ENCODE assay signal across 29 cellular contexts in the genomic region with DNA sequence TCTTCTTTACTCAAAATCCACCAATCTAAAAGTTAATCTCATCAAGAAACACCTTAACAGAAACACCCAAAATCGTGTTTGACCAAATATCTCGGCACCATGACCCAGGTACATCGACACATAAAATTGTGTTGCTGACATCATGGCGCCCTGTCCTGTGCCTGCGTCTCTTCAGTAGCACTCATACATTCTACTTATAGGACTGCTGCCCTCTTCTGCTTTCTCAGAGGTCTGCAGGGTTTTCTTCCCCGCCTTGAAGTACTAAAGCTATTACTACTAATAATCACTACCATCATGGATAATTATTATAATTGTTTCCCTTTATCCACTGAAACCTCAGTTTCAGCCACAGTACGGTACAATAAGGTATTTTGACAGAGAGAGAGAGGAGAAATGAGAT.
DNase-seq lines count a peak whose midpoint lies in the region; ATAC-seq, FAIRE-seq and TF ChIP-seq lines count a peak whose summit lies in the region.
"Had no signal": no experiment of that assay in that cellular context is flagged by ENCODE, and none has a peak within 500 bp of the region (broad histone marks: within the 10 kb centered on the region; RNA-seq: fewer than 3 reads in every experiment).

No MANE protein-coding gene starts in this region.

- DNase-seq in GM12865 (ENCODE audit: low read depth) (peak; percentile 14), HFFc6 (no peak), SK-MEL-5 (ENCODE audit: low read depth, low spot score) (peak; percentile 40), kidney epithelial cell (ENCODE audit: low read depth) (no peak), kidney (no peak)
- DNase-seq in activated CD4-positive, alpha-beta memory T cell treated with anti-CD3 and anti-CD28 coated beads, Interleukin-2, amount 10 ng/mL, durations not matched to agents 7 days and 5 days, result no peak
- DNase-seq: activated CD4-positive, CD25-positive, alpha-beta regulatory T cell treated with anti-CD3 and anti-CD28 coated beads, Interleukin-2, amount 50 U/mL, for 72 hours; activated CD8-positive, alpha-beta T cell treated with anti-CD3 and anti-CD28 coated beads, Interleukin-2, amount 10 ng/mL, durations not matched to agents 7 days and 5 days; activated gamma-delta T cell treated with Interleukin-2 at 50 U/mL for 16 hours; body of pancreas; DMS79; effector memory CD4-positive, alpha-beta T cell; esophagus squamous epithelium; gastrocnemius medialis; hypothalamus; KBM-7; lower lobe of right lung; MV-4-11; NCI-H1694; NCI-H2171 treated with DMSO at 0.1 percent for 48 hours; stimulated activated naive B cell treated with anti-CD40 and anti-IgM and Interleukin-4, amounts not matched to agents 10 μg/mL and 1 μg/mL and 100 μg/mL, for 72 hours had no signal

- no peaks in the 10 kb centered on the region for H3K4me1 ChIP-seq in kidney (ENCODE audit: control insufficient read depth in 1 of 2, insufficient read depth in 1 of 2, low read depth in 1 of 2, low read length in 2 of 2)
- H3K4me1 ChIP-seq: body of pancreas, esophagus squamous epithelium, gastrocnemius medialis, lower lobe of right lung, vagina had no signal

- in situ Hi-C loops in SK-MEL-5 (cut with HindIII; ENCODE audit: low pct_unique_long_range_greater_than_20kb, low sequenced_read_pairs), result no loop called here

- no peaks in the 10 kb centered on the region; the same call in 1 of the 2 replicates for H3K27me3 Mint-ChIP-seq in HFFc6 (ENCODE audit: insufficient read depth)
- H3K27me3 Mint-ChIP-seq in activated CD4-positive, alpha-beta memory T cell treated with anti-CD3 and anti-CD28 coated beads, Interleukin-2, amount 10 ng/mL, durations not matched to agents 7 days and 5 days, result no peaks in the 10 kb centered on the region
- H3K27me3 Mint-ChIP-seq: stimulated activated naive B cell treated with anti-CD40 and anti-IgM and Interleukin-4, amounts not matched to agents 10 μg/mL and 1 μg/mL and 100 μg/mL, for 72 hours had no signal

- H3K27me3 ChIP-seq in kidney epithelial cell (ENCODE audit: control insufficient read depth, insufficient read depth, low read length), result no peaks in the 10 kb centered on the region
- H3K27me3 ChIP-seq: body of pancreas, esophagus squamous epithelium, gastrocnemius medialis, SJSA1, vagina had no signal

- intact Hi-C loops in kidney (cut with DNase I), result no loop called here

- H3K4me3 Mint-ChIP-seq in HFFc6, result no peak overlapping the region
- H3K4me3 Mint-ChIP-seq in activated CD4-positive, alpha-beta memory T cell treated with anti-CD3 and anti-CD28 coated beads, Interleukin-2, amount 10 ng/mL, durations not matched to agents 7 days and 5 days, result no peak overlapping the region
- H3K4me3 Mint-ChIP-seq: activated CD8-positive, alpha-beta T cell treated with anti-CD3 and anti-CD28 coated beads, Interleukin-2, amount 10 ng/mL, durations not matched to agents 7 days and 5 days; stimulated activated naive B cell treated with anti-CD40 and anti-IgM and Interleukin-4, amounts not matched to agents 10 μg/mL and 1 μg/mL and 100 μg/mL, for 72 hours; T-helper 2 cell treated with Interferon-gamma antibody and Interleukin-4, amounts not matched to agents 5 μg/mL and 100 μg/mL, for 36 hours had no signal

- no peak overlapping the region for H3K27ac Mint-ChIP-seq in HFFc6
- H3K27ac Mint-ChIP-seq in activated CD4-positive, alpha-beta memory T cell treated with anti-CD3 and anti-CD28 coated beads, Interleukin-2, amount 10 ng/mL, durations not matched to agents 7 days and 5 days, result no peak overlapping the region
- H3K27ac Mint-ChIP-seq: activated CD8-positive, alpha-beta T cell treated with anti-CD3 and anti-CD28 coated beads, Interleukin-2, amount 10 ng/mL, durations not matched to agents 7 days and 5 days; stimulated activated naive B cell treated with anti-CD40 and anti-IgM and Interleukin-4, amounts not matched to agents 10 μg/mL and 1 μg/mL and 100 μg/mL, for 72 hours; T-helper 2 cell treated with Interferon-gamma antibody and Interleukin-4, amounts not matched to agents 5 μg/mL and 100 μg/mL, for 36 hours had no signal

- ATAC-seq in HG03097 (IDR thresholded peaks at IDR 0.05; ENCODE audit: low FRiP score, unreplicated experiment), result no peak
- ATAC-seq: activated CD8-positive, alpha-beta T cell treated with anti-CD3 and anti-CD28 coated beads, Interleukin-2, amount 10 ng/mL, durations not matched to agents 7 days and 5 days; body of pancreas; gastrocnemius medialis; lower lobe of right lung; Panc1; stimulated activated naive B cell treated with anti-CD40 and anti-IgM and Interleukin-4, amounts not matched to agents 10 μg/mL and 1 μg/mL and 100 μg/mL, for 72 hours had no signal

- H3K36me3 ChIP-seq in kidney epithelial cell (ENCODE audit: control insufficient read depth, insufficient read depth, low read length) (no peaks in the 10 kb centered on the region), kidney (ENCODE audit: control insufficient read depth in 1 of 2, insufficient read depth in 2 of 2, low read length in 2 of 2) (no peaks in the 10 kb centered on the region)
- H3K36me3 ChIP-seq: esophagus squamous epithelium, gastrocnemius medialis, lower lobe of right lung, SJSA1, vagina had no signal

- POLR2A ChIA-PET in activated CD4-positive, alpha-beta memory T cell treated with anti-CD3 and anti-CD28 coated beads, Interleukin-2, amount 10 ng/mL, durations not matched to agents 7 days and 5 days (lab: Charles Lee), result no interaction called here

- no peak for FAIRE-seq in kidney (lab: Jason Lieb, UNC)
- FAIRE-seq: colon, islet of Langerhans had no signal

- no peaks in the 10 kb centered on the region for H3K9me3 Mint-ChIP-seq in HFFc6
- H3K9me3 Mint-ChIP-seq in activated CD4-positive, alpha-beta memory T cell treated with anti-CD3 and anti-CD28 coated beads, Interleukin-2, amount 10 ng/mL, durations not matched to agents 7 days and 5 days, result no peaks in the 10 kb centered on the region
- H3K9me3 Mint-ChIP-seq: stimulated activated naive B cell treated with anti-CD40 and anti-IgM and Interleukin-4, amounts not matched to agents 10 μg/mL and 1 μg/mL and 100 μg/mL, for 72 hours; T-helper 2 cell treated with Interferon-gamma antibody and Interleukin-4, amounts not matched to agents 5 μg/mL and 100 μg/mL, for 36 hours had no signal

- no peaks in the 10 kb centered on the region for H3K9me3 ChIP-seq in kidney (ENCODE audit: control insufficient read depth in 1 of 2, low read length in 2 of 2)
- H3K9me3 ChIP-seq: body of pancreas, esophagus squamous epithelium, gastrocnemius medialis, lower lobe of right lung, SJSA1, vagina had no signal

- no peak overlapping the region for H3K4me3 ChIP-seq in GM12865 (ENCODE audit: low read depth, low read length)
- no peak overlapping the region for H3K4me3 ChIP-seq in kidney epithelial cell (ENCODE audit: low read depth, low read length)
- no peak overlapping the region for H3K4me3 ChIP-seq in kidney (ENCODE audit: low read length in 2 of 2)
- H3K4me3 ChIP-seq: body of pancreas, esophagus squamous epithelium, gastrocnemius medialis, lower lobe of right lung, SJSA1, skin epidermis, vagina had no signal

- H3K4me1 Mint-ChIP-seq in HFFc6 (ENCODE audit: low read depth), result no peaks in the 10 kb centered on the region
- H3K4me1 Mint-ChIP-seq in activated CD4-positive, alpha-beta memory T cell treated with anti-CD3 and anti-CD28 coated beads, Interleukin-2, amount 10 ng/mL, durations not matched to agents 7 days and 5 days, result no peaks in the 10 kb centered on the region
- H3K4me1 Mint-ChIP-seq: stimulated activated naive B cell treated with anti-CD40 and anti-IgM and Interleukin-4, amounts not matched to agents 10 μg/mL and 1 μg/mL and 100 μg/mL, for 72 hours had no signal

- CTCF ChIA-PET in activated CD4-positive, alpha-beta memory T cell treated with anti-CD3 and anti-CD28 coated beads, Interleukin-2, amount 10 ng/mL, durations not matched to agents 7 days and 5 days (lab: Charles Lee), result no interaction called here

- no peak overlapping the region for H3K9ac ChIP-seq in kidney (ENCODE audit: low read length in 2 of 2)

- H3K27ac ChIP-seq in kidney (ENCODE audit: low read depth in 2 of 2, low read length in 2 of 2), result no peak overlapping the region
- H3K27ac ChIP-seq: body of pancreas, esophagus squamous epithelium, gastrocnemius medialis, lower lobe of right lung, SJSA1, skin epidermis, vagina had no signal

- TF ChIP-seq CTCF in GM12865 (IDR thresholded peaks at IDR 0.05; ENCODE audit: insufficient read depth, low read depth, low read length, missing control alignments) (peak; percentile 10), HFFc6 (IDR thresholded peaks at IDR 0.05) (0 out of 2 replicates have a peak, but pooled peaks have one; percentile 11), kidney epithelial cell (IDR thresholded peaks at IDR 0.05; ENCODE audit: insufficient read depth, low read length, poor library complexity, severe bottlenecking) (peak; percentile 7), kidney (IDR thresholded peaks at IDR 0.05; ENCODE audit: borderline replicate concordance, extremely low read depth, insufficient read depth) (no peak)

- H3K36me3 Mint-ChIP-seq in HFFc6 (ENCODE audit: low read depth), result no peaks in the 10 kb centered on the region
- no peaks in the 10 kb centered on the region for H3K36me3 Mint-ChIP-seq in activated CD4-positive, alpha-beta memory T cell treated with anti-CD3 and anti-CD28 coated beads, Interleukin-2, amount 10 ng/mL, durations not matched to agents 7 days and 5 days (ENCODE audit: low read depth)
- H3K36me3 Mint-ChIP-seq: stimulated activated naive B cell treated with anti-CD40 and anti-IgM and Interleukin-4, amounts not matched to agents 10 μg/mL and 1 μg/mL and 100 μg/mL, for 72 hours had no signal

Comparison
In these comparisons a context has a peak if more than half of its experiments do, and no peak if none do; other contexts are left out.
1. DNase-seq: peak in GM12865 (single experiment) and SK-MEL-5 (single experiment); none in HFFc6 (single experiment), kidney epithelial cell (single experiment), activated CD4-positive, alpha-beta memory T cell treated with anti-CD3 and anti-CD28 coated beads, Interleukin-2, amount 10 ng/mL, durations not matched to agents 7 days and 5 days (single experiment) and kidney (single experiment).